16 cellular contexts compared by ENCODE assay signal in the genomic region with DNA sequence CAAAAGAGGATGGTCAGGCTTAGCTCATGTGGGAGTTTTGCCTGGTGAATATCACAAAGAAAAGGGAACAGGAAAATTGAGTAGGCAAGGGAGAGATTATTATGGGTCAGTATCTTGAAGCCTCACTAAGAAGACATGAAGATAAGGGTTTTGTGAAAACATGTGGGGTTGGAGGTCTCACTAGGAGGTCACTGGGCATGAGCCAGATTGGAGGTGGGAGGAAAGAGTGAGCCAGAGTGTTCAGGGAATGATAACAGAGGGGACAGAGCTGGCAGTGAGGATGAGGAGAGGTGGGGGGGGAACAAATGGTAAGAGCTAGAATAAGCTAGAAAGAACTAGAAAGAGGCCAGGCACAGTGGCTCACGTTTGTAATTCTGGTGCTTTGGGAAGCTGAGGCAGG.
"Had no signal": no experiment of that assay in that cellular context is flagged by ENCODE, and none has a peak within 500 bp of the region (broad histone marks: within the 10 kb centered on the region; RNA-seq: fewer than 3 reads in every experiment).

No MANE protein-coding gene starts in this region.

- H3K27ac ChIP-seq: coronary artery, epithelial cell of prostate, foreskin keratinocyte, heart right ventricle, left lung, lower lobe of right lung had no signal

- H3K4me3 ChIP-seq: coronary artery, heart right ventricle, left lung, lower lobe of right lung had no signal

- H3K36me3 ChIP-seq: heart right ventricle, left lung, lower lobe of right lung had no signal

- DNase-seq: effector CD8-positive, alpha-beta T cell; effector memory CD8-positive, alpha-beta T cell; endodermal cell; erythroblast; foreskin keratinocyte; glutamatergic neuron; heart right ventricle; hippocampal formation; left cardiac atrium; left lung; left ventricle myocardium superior; lower lobe of right lung; mesenchymal stem cell; midbrain had no signal

- H3K9me3 ChIP-seq: left lung, lower lobe of right lung had no signal

- H3K27me3 ChIP-seq: left lung had no signal

- H3K4me1 ChIP-seq: left lung, lower lobe of right lung had no signal
